Comparison of ENCODE assay signal across 27 cellular contexts in the genomic region with DNA sequence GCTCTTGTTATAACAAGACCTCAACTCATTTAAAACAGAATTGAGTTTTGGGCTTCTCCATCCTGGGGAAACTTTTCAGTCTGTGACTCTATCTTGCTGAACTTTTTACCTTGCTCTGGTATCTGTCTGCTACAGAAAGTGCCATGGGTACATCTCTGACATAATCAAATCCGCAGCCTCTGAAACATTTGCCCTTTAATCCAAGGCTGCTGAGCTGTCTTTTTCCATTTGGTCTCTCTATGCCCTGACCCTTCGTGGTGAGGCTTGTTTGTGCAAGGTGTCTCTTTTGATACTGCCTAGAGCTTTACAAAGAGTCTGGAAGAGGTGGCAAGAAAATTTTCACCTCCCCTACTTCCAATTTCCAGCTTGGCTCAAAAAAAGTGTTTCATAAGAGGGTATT. TPM values are rescaled to one million over a fixed set of nuclear protein-coding genes. Genes with fewer than 3 reads are reported as not detected.
"Had no signal": no experiment of that assay in that cellular context is flagged by ENCODE, and none has a peak within 500 bp of the region (broad histone marks: within the 10 kb centered on the region; RNA-seq: fewer than 3 reads in every experiment).

No MANE protein-coding gene starts in this region.

- H3K36me3 ChIP-seq: gastrocnemius medialis, heart right ventricle, left lung, neural progenitor cell, prostate gland, sigmoid colon, stomach, thyroid gland, vagina had no signal

- ATAC-seq: gastrocnemius medialis; heart right ventricle; left lung; mucosa of descending colon; naive thymus-derived CD4-positive, alpha-beta T cell; stimulated activated effector memory CD8-positive, alpha-beta T cell treated with anti-CD3 and anti-CD28 coated beads, Interleukin-12 subunit alpha, Interleukin-12 subunit beta, amount 100 ng/mL, for 72 hours had no signal

- DNase-seq: cortex of kidney; foreskin fibroblast; gastrocnemius medialis; heart right ventricle; hippocampal formation; left cardiac atrium; left lung; mesenchymal stem cell; mucosa of descending colon; naive thymus-derived CD4-positive, alpha-beta T cell; nucleus accumbens; right cardiac atrium; sigmoid colon; stimulated activated CD4-positive, alpha-beta T cell treated with anti-CD3 and anti-CD28 coated beads, Interleukin-12 subunit alpha, Interleukin-12 subunit beta, amount 100 ng/mL, for 4 hours; stimulated activated CD4-positive, alpha-beta T cell treated with anti-CD3 and anti-CD28 coated beads, Interleukin-1b, Interleukin-23, amount 100 ng/mL, for 48 hours; stimulated activated CD4-positive, alpha-beta T cell treated with anti-CD3 and anti-CD28 coated beads, Interleukin-4, amount 100 ng/mL, for 24 hours; stimulated activated naive CD4-positive, alpha-beta T cell treated with Interleukin-2 at 50 U/mL for 16 hours; stomach; thyroid gland; trophoblast cell had no signal

- H3K27me3 ChIP-seq: gastrocnemius medialis, heart right ventricle, left lung, neural progenitor cell, sigmoid colon, stomach, thyroid gland, vagina had no signal

- H3K4me1 ChIP-seq: heart right ventricle, left lung, prostate gland, sigmoid colon, stomach, thyroid gland, vagina had no signal

- H3K27ac ChIP-seq: gastrocnemius medialis, heart right ventricle, left lung, neural progenitor cell, prostate gland, stomach, thyroid gland, vagina had no signal

- H3K9me3 ChIP-seq: gastrocnemius medialis, heart right ventricle, left lung, mucosa of descending colon, prostate gland, sigmoid colon, stomach, thyroid gland, vagina had no signal

- H3K4me3 ChIP-seq: gastrocnemius medialis, heart right ventricle, left lung, mucosa of descending colon, neural progenitor cell, prostate gland, sigmoid colon, smooth muscle cell, stomach, thyroid gland, vagina had no signal

RNA-seq across cellular contexts. Expression of a gene that starts 11.3 kb away (rescaled TPM):
- total RNA-seq: dermis microvascular lymphatic vessel endothelial cell; lung microvascular endothelial cell; naive thymus-derived CD4-positive, alpha-beta T cell had no signal
- polyA plus RNA-seq: naive thymus-derived CD4-positive, alpha-beta T cell had no signal
